1 cellular context compared by ENCODE assay signal in the genomic region with DNA sequence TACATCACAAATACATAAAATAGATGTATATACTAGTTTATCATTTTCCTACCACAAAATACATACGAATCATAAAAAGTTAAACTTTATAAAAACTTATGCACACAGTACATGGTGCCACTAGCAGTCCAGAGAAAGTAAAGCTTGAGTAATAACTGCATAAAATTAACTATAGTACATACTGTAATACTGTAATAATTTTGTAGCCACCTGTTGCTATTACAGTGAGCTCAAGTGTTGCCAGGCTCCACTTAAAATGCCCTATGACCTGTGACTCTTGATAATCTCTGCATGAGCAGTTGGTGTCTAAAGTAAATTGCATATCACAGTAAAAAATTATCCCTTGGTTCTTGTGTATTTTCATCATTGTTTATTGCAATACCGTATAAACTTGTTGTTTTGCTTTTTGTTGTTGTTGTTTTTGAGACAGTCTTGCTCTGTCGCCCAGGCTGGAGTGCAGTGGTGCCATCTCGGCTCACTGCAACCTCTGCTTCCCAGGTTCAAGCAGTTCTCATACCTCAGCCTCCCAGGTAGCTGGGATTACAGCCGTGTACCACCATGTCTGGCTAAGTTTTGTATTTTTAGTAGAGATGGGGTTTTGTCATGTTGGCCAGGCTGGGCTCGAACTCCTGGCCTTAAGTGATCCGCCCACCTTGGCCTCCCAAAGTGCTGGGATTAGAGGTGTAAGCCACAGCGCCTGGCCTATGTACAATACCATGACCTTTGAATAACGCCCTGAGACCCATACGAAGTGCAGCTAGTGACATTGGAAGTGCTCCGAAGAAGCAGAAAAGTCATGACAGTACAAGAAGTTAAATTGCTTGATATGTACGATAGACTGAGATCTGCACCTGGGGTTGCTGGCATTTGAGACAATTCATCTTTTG.
TF ChIP-seq lines count a peak whose summit lies in the region.

No MANE protein-coding gene starts in this region.

TF ChIP-seq in HepG2, 621 proteins besides CTCF, POLR2A, EP300 and RAD21:
- TF ChIP-seq, protein P1, sequence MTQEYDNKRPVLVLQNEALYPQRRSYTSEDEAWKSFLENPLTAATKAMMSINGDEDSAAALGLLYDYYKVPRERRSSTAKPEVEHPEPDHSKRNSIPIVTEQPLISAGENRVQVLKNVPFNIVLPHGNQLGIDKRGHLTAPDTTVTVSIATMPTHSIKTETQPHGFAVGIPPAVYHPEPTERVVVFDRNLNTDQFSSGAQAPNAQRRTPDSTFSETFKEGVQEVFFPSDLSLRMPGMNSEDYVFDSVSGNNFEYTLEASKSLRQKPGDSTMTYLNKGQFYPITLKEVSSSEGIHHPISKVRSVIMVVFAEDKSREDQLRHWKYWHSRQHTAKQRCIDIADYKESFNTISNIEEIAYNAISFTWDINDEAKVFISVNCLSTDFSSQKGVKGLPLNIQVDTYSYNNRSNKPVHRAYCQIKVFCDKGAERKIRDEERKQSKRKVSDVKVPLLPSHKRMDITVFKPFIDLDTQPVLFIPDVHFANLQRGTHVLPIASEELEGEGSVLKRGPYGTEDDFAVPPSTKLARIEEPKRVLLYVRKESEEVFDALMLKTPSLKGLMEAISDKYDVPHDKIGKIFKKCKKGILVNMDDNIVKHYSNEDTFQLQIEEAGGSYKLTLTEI (CRISPR knock-in tag; conservative IDR thresholded peaks at IDR 0.05) = no peak
- TF ChIP-seq HNF4A (CRISPR knock-in tag; IDR thresholded peaks at IDR 0.05) (0 out of 2 replicates have a peak, but pooled peaks have one; percentile 21), ZNF567 (CRISPR knock-in tag; IDR thresholded peaks at IDR 0.05; ENCODE audit: borderline replicate concordance) (no peak), LCORL (IDR thresholded peaks at IDR 0.05) (no peak), LCORL (CRISPR knock-in tag; IDR thresholded peaks at IDR 0.05) (no peak), NRL (CRISPR knock-in tag; IDR thresholded peaks at IDR 0.05; ENCODE audit: borderline replicate concordance) (0 out of 2 replicates have a peak, but pooled peaks have one; percentile 41), ZNF713 (CRISPR knock-in tag; IDR thresholded peaks at IDR 0.05) (no peak), ZNF143 (CRISPR knock-in tag; IDR thresholded peaks at IDR 0.05) (no peak), SYNCRIP (IDR thresholded peaks at IDR 0.05; ENCODE audit: insufficient read depth, low read depth, low read length) (no peak), HOXA3 (CRISPR knock-in tag; IDR thresholded peaks at IDR 0.05) (0 out of 2 replicates have a peak, but pooled peaks have one; percentile 30), ZNF253 (CRISPR knock-in tag; IDR thresholded peaks at IDR 0.05; ENCODE audit: borderline replicate concordance) (no peak), PAWR (CRISPR knock-in tag; IDR thresholded peaks at IDR 0.05; ENCODE audit: borderline replicate concordance) (no peak), ZNF121 (CRISPR knock-in tag; IDR thresholded peaks at IDR 0.05) (peak; percentile 37; the same call in 1 of the 2 replicates), PHF21A (CRISPR knock-in tag; IDR thresholded peaks at IDR 0.05) (no peak), TAF15 (IDR thresholded peaks at IDR 0.05; ENCODE audit: low read depth, low read length, poor library complexity, severe bottlenecking) (no peak), AGO2 (optimal IDR thresholded peaks at IDR 0.05; ENCODE audit: low read depth, low read length) (no peak), STAT5B (CRISPR knock-in tag; IDR thresholded peaks at IDR 0.05) (no peak), EZH2 (conservative IDR thresholded peaks at IDR 0.05; ENCODE audit: low read depth, low read length) (no peak), RBM22 (optimal IDR thresholded peaks at IDR 0.05; ENCODE audit: low read length) (peak; percentile 30), RBFOX2 (IDR thresholded peaks at IDR 0.05; ENCODE audit: low read depth, low read length) (peak; percentile 41; the same call in 1 of the 2 replicates), NR2C2 (CRISPR knock-in tag; IDR thresholded peaks at IDR 0.05; ENCODE audit: borderline replicate concordance) (0 out of 2 replicates have a peak, but pooled peaks have one; percentile 29), HNRNPL (IDR thresholded peaks at IDR 0.05; ENCODE audit: low read depth, low read length) (no peak), ZNF20 (CRISPR knock-in tag; IDR thresholded peaks at IDR 0.05) (no peak), ZNF652 (CRISPR knock-in tag; IDR thresholded peaks at IDR 0.05; ENCODE audit: borderline replicate concordance, low read depth) (no peak)
- TF ChIP-seq, protein P2, sequence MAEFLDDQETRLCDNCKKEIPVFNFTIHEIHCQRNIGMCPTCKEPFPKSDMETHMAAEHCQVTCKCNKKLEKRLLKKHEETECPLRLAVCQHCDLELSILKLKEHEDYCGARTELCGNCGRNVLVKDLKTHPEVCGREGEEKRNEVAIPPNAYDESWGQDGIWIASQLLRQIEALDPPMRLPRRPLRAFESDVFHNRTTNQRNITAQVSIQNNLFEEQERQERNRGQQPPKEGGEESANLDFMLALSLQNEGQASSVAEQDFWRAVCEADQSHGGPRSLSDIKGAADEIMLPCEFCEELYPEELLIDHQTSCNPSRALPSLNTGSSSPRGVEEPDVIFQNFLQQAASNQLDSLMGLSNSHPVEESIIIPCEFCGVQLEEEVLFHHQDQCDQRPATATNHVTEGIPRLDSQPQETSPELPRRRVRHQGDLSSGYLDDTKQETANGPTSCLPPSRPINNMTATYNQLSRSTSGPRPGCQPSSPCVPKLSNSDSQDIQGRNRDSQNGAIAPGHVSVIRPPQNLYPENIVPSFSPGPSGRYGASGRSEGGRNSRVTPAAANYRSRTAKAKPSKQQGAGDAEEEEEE (CRISPR knock-in tag; IDR thresholded peaks at IDR 0.05; ENCODE audit: borderline replicate concordance) = no peak
- TF ChIP-seq, protein P3, sequence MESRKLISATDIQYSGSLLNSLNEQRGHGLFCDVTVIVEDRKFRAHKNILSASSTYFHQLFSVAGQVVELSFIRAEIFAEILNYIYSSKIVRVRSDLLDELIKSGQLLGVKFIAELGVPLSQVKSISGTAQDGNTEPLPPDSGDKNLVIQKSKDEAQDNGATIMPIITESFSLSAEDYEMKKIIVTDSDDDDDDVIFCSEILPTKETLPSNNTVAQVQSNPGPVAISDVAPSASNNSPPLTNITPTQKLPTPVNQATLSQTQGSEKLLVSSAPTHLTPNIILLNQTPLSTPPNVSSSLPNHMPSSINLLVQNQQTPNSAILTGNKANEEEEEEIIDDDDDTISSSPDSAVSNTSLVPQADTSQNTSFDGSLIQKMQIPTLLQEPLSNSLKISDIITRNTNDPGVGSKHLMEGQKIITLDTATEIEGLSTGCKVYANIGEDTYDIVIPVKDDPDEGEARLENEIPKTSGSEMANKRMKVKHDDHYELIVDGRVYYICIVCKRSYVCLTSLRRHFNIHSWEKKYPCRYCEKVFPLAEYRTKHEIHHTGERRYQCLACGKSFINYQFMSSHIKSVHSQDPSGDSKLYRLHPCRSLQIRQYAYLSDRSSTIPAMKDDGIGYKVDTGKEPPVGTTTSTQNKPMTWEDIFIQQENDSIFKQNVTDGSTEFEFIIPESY (CRISPR knock-in tag; IDR thresholded peaks at IDR 0.05) = peak; percentile 91
- TF ChIP-seq, protein P4, sequence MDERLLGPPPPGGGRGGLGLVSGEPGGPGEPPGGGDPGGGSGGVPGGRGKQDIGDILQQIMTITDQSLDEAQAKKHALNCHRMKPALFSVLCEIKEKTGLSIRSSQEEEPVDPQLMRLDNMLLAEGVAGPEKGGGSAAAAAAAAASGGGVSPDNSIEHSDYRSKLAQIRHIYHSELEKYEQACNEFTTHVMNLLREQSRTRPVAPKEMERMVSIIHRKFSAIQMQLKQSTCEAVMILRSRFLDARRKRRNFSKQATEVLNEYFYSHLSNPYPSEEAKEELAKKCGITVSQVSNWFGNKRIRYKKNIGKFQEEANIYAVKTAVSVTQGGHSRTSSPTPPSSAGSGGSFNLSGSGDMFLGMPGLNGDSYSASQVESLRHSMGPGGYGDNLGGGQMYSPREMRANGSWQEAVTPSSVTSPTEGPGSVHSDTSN (CRISPR knock-in tag; IDR thresholded peaks at IDR 0.05) = no peak
